In genomic region chr12:123713398-123714301, GRCh38 we compare ENCODE assay signal across 8 cellular contexts. TPM values are rescaled to one million over a fixed set of nuclear protein-coding genes. Genes with fewer than 3 reads are reported as not detected.
DNase-seq lines count a peak whose midpoint lies in the region; ATAC-seq and TF ChIP-seq lines count a peak whose summit lies in the region.

No MANE protein-coding gene starts in this region.

- no peak for TF ChIP-seq POLR2A in testis (IDR thresholded peaks at IDR 0.05)

- ATAC-seq in HG03378 (IDR thresholded peaks at IDR 0.05; ENCODE audit: unreplicated experiment) = peak; percentile 35
- ATAC-seq in activated T-helper 17 cell treated with anti-CD3 and anti-CD28 coated beads, Interleukin-2, amount 50 U/mL, for 72 hours (replicated peaks) = peak; percentile 57
- ATAC-seq in stimulated activated naive B cell treated with anti-CD40 and anti-IgM and Interleukin-4, amounts not matched to agents 10 μg/mL and 1 μg/mL and 100 μg/mL, for 72 hours (replicated peaks) = peak in 1 of 2 donors; percentile 4

- H3K27me3 ChIP-seq in iPS-20b (ENCODE audit: insufficient read depth, low read length) = no peaks in the 10 kb centered on the region
- H3K27me3 ChIP-seq in testis = no peaks in the 10 kb centered on the region

- peaks cover 4% of the 10 kb centered on the region; the same call in 1 of the 2 replicates for H3K36me3 ChIP-seq in iPS-20b (ENCODE audit: insufficient read depth, low read depth, low read length)
- H3K36me3 ChIP-seq in testis (ENCODE audit: low read depth, missing control alignments) = no peaks in the 10 kb centered on the region

- no peak for TF ChIP-seq CTCF in testis (IDR thresholded peaks at IDR 0.05)

- H3K9me3 ChIP-seq in iPS-20b (ENCODE audit: insufficient read depth, low read depth, low read length) = no peaks in the 10 kb centered on the region
- no peaks in the 10 kb centered on the region for H3K9me3 ChIP-seq in testis

- H3K4me3 Mint-ChIP-seq in activated T-helper 17 cell treated with anti-CD3 and anti-CD28 coated beads, Interleukin-2, amount 50 U/mL, for 72 hours = peak overlapping the region; percentile 89
- peak overlapping the region; percentile 92 to 95 for H3K4me3 Mint-ChIP-seq in stimulated activated naive B cell treated with anti-CD40 and anti-IgM and Interleukin-4, amounts not matched to agents 10 μg/mL and 1 μg/mL and 100 μg/mL, for 72 hours

- H3K4me1 Mint-ChIP-seq in activated T-helper 17 cell treated with anti-CD3 and anti-CD28 coated beads, Interleukin-2, amount 50 U/mL, for 72 hours = peaks cover 18% of the 10 kb centered on the region
- peaks cover 21 to 44% of the 10 kb centered on the region in 2 donors for H3K4me1 Mint-ChIP-seq in stimulated activated naive B cell treated with anti-CD40 and anti-IgM and Interleukin-4, amounts not matched to agents 10 μg/mL and 1 μg/mL and 100 μg/mL, for 72 hours

- no peaks in the 10 kb centered on the region for H3K27me3 Mint-ChIP-seq in activated T-helper 17 cell treated with anti-CD3 and anti-CD28 coated beads, Interleukin-2, amount 50 U/mL, for 72 hours
- H3K27me3 Mint-ChIP-seq in stimulated activated naive B cell treated with anti-CD40 and anti-IgM and Interleukin-4, amounts not matched to agents 10 μg/mL and 1 μg/mL and 100 μg/mL, for 72 hours = no peaks in the 10 kb centered on the region

- H3K9me3 Mint-ChIP-seq in activated T-helper 17 cell treated with anti-CD3 and anti-CD28 coated beads, Interleukin-2, amount 50 U/mL, for 72 hours = no peaks in the 10 kb centered on the region
- no peaks in the 10 kb centered on the region for H3K9me3 Mint-ChIP-seq in stimulated activated naive B cell treated with anti-CD40 and anti-IgM and Interleukin-4, amounts not matched to agents 10 μg/mL and 1 μg/mL and 100 μg/mL, for 72 hours

- intact Hi-C loops in testis (cut with DNase I; ENCODE audit: low total_unique reads) = no loop called here

- 0 out of 2 replicates have a peak, but pooled peaks cover 8% of the 10 kb centered on the region for H3K4me1 ChIP-seq in iPS-20b (ENCODE audit: insufficient read depth, low read length)
- H3K4me1 ChIP-seq in testis = peaks cover 17% of the 10 kb centered on the region

- H3K4me3 ChIP-seq in GM08714 (ENCODE audit: low read length) = peak overlapping the region; percentile 92
- H3K4me3 ChIP-seq in iPS-20b (ENCODE audit: low read length) = peak overlapping the region; percentile 87
- H3K4me3 ChIP-seq in testis = peak overlapping the region in 1 of 2 donors; percentile 96

- DNase-seq in stimulated activated naive B cell treated with anti-CD40 and anti-IgM and Interleukin-4, amounts not matched to agents 10 μg/mL and 1 μg/mL and 100 μg/mL, for 72 hours = no peak
- no peak for DNase-seq in testis
- DNase-seq in NCI-H2107 treated with DMSO at 0.1 percent for 48 hours (lab: John Stamatoyannopoulos, UW; ENCODE audit: unreplicated experiment) = no peak
- DNase-seq in NCI-H748 (lab: John Stamatoyannopoulos, UW; ENCODE audit: unreplicated experiment) = no peak

- H3K9ac ChIP-seq in iPS-20b (ENCODE audit: low read depth, low read length) = peak overlapping the region; percentile 84

- H3K27ac ChIP-seq in iPS-20b (ENCODE audit: low read length) (no peak overlapping the region), testis (no peak overlapping the region)

- peaks cover 42% of the 10 kb centered on the region for H3K36me3 Mint-ChIP-seq in activated T-helper 17 cell treated with anti-CD3 and anti-CD28 coated beads, Interleukin-2, amount 50 U/mL, for 72 hours (ENCODE audit: low read depth)
- peaks cover 4 to 12% of the 10 kb centered on the region in 2 donors for H3K36me3 Mint-ChIP-seq in stimulated activated naive B cell treated with anti-CD40 and anti-IgM and Interleukin-4, amounts not matched to agents 10 μg/mL and 1 μg/mL and 100 μg/mL, for 72 hours

- H3K27ac Mint-ChIP-seq in activated T-helper 17 cell treated with anti-CD3 and anti-CD28 coated beads, Interleukin-2, amount 50 U/mL, for 72 hours = peak overlapping the region; percentile 96
- H3K27ac Mint-ChIP-seq in stimulated activated naive B cell treated with anti-CD40 and anti-IgM and Interleukin-4, amounts not matched to agents 10 μg/mL and 1 μg/mL and 100 μg/mL, for 72 hours = peak overlapping the region; percentile 93

- 40 to 46% methylated on average over 12 to 13 of the region's 13 CpGs for WGBS in testis, 2 donors

RNA-seq across cellular contexts. Expression of gene ATP6V0A2, which starts 1.5 kb away (rescaled TPM):
- total RNA-seq in activated T-helper 17 cell treated with anti-CD3 and anti-CD28 coated beads, Interleukin-2, amount 50 U/mL, for 72 hours = 10 to 100 TPM; 65.8 to 70.3 TPM
- total RNA-seq in testis = 10 to 100 TPM; 29.4 to 50.8 TPM
- polyA plus RNA-seq in testis (ENCODE audit: insufficient read depth, low read depth, low replicate concordance) = 24.9 TPM

RNA-seq across cellular contexts. Expression of gene TCTN2, which starts 42.7 kb away (rescaled TPM):
- total RNA-seq in activated T-helper 17 cell treated with anti-CD3 and anti-CD28 coated beads, Interleukin-2, amount 50 U/mL, for 72 hours = 1 to 10 TPM; 5.6 to 6.3 TPM
- 10 to 100 TPM; 15.1 to 22.7 TPM for total RNA-seq in testis
- 22.7 TPM for polyA plus RNA-seq in testis (ENCODE audit: insufficient read depth, low read depth, low replicate concordance)

RNA-seq across cellular contexts. Expression of gene DNAH10, which starts 48.5 kb away (rescaled TPM):
- under 1 TPM; 0.26 to 0.30 TPM for total RNA-seq in activated T-helper 17 cell treated with anti-CD3 and anti-CD28 coated beads, Interleukin-2, amount 50 U/mL, for 72 hours
- total RNA-seq in testis = 10 to 100 TPM; 15.4 to 29.3 TPM
- 24.3 TPM for polyA plus RNA-seq in testis (ENCODE audit: insufficient read depth, low read depth, low replicate concordance)

Comparison
In these comparisons a context has a peak if more than half of its experiments do, and no peak if none do; other contexts are left out.
1. RNA of gene DNAH10, which starts 48.5 kb away (total RNA-seq): 15.4 to 29.3 TPM in testis; 0.26 to 0.30 TPM in activated T-helper 17 cell treated with anti-CD3 and anti-CD28 coated beads, Interleukin-2, amount 50 U/mL, for 72 hours; every median in the first group is over 10 times any median in the second.